In genomic region chr10:129867780-129868179, GRCh38 we compare ENCODE assay signal across 26 cellular contexts.
"Had no signal": no experiment of that assay in that cellular context is flagged by ENCODE, and none has a peak within 500 bp of the region (broad histone marks: within the 10 kb centered on the region; RNA-seq: fewer than 3 reads in every experiment).

No MANE protein-coding gene starts in this region.

- H3K27ac Mint-ChIP-seq: memory B cell; naive thymus-derived CD4-positive, alpha-beta T cell; natural killer cell treated with Interleukin-12 subunit alpha and Interleukin-12 subunit beta and Interleukin-15 and Interleukin-18, amount 100 ng/mL, for 72 hours; stimulated activated memory B cell treated with anti-CD40 and anti-IgM and Interleukin-4, amounts not matched to agents 10 μg/mL and 1 μg/mL and 100 μg/mL, for 72 hours; stimulated activated naive CD8-positive, alpha-beta T cell treated with anti-CD3 and anti-CD28 coated beads, Interleukin-15, amount 100 ng/mL, for 72 hours; type B pancreatic cell had no signal

- H3K27me3 ChIP-seq: hepatocyte, tibial nerve, uterus had no signal

- H3K9me3 ChIP-seq: left ventricle myocardium inferior, mucosa of descending colon, pancreas, prostate gland, tibial nerve, uterus had no signal

- ATAC-seq: mucosa of descending colon; naive thymus-derived CD4-positive, alpha-beta T cell; natural killer cell treated with Interleukin-12 subunit alpha and Interleukin-12 subunit beta and Interleukin-15 and Interleukin-18, amount 100 ng/mL, for 72 hours; pancreas; right cardiac atrium; stimulated activated memory B cell treated with anti-CD40 and anti-IgM and Interleukin-4, amounts not matched to agents 10 μg/mL and 1 μg/mL and 100 μg/mL, for 72 hours; stimulated activated naive CD8-positive, alpha-beta T cell treated with anti-CD3 and anti-CD28 coated beads, Interleukin-15, amount 100 ng/mL, for 72 hours had no signal

- H3K27ac ChIP-seq: hepatocyte, left ventricle myocardium inferior, pancreas, prostate gland, tibial nerve, uterus had no signal

- H3K9me3 Mint-ChIP-seq: memory B cell; naive thymus-derived CD4-positive, alpha-beta T cell; natural killer cell treated with Interleukin-12 subunit alpha and Interleukin-12 subunit beta and Interleukin-15 and Interleukin-18, amount 100 ng/mL, for 72 hours; stimulated activated memory B cell treated with anti-CD40 and anti-IgM and Interleukin-4, amounts not matched to agents 10 μg/mL and 1 μg/mL and 100 μg/mL, for 72 hours; stimulated activated naive CD8-positive, alpha-beta T cell treated with anti-CD3 and anti-CD28 coated beads, Interleukin-15, amount 100 ng/mL, for 72 hours had no signal

- H3K4me3 ChIP-seq: hepatocyte, left ventricle myocardium inferior, mucosa of descending colon, pancreas, prostate gland, smooth muscle cell, tibial nerve, uterus had no signal

- H3K4me1 ChIP-seq: pancreas, prostate gland, uterus had no signal

- H3K27me3 Mint-ChIP-seq: memory B cell; stimulated activated naive CD8-positive, alpha-beta T cell treated with anti-CD3 and anti-CD28 coated beads, Interleukin-15, amount 100 ng/mL, for 72 hours had no signal

- DNase-seq: islet precursor cell; left ventricle myocardium inferior; midbrain; mucosa of descending colon; naive thymus-derived CD4-positive, alpha-beta T cell; nucleus accumbens; posterior cingulate gyrus; retina; right cardiac atrium; stimulated activated CD4-positive, alpha-beta T cell treated with anti-CD3 and anti-CD28 coated beads, Interleukin-1b, Interleukin-23, amount 100 ng/mL, for 48 hours; stimulated activated CD4-positive, alpha-beta T cell treated with anti-CD3 and anti-CD28 coated beads, Interleukin-2, amount 100 ng/mL, for 48 hours; stimulated activated CD4-positive, alpha-beta T cell treated with anti-CD3 and anti-CD28 coated beads, Interleukin-4, amount 100 ng/mL, for 4 hours; stimulated activated CD8-positive, alpha-beta memory T cell treated with anti-CD3 and anti-CD28 coated beads, Interleukin-4, amount 100 ng/mL, for 48 hours; stimulated activated naive CD4-positive, alpha-beta T cell treated with Interleukin-2 at 50 U/mL for 16 hours; stimulated activated naive CD8-positive, alpha-beta T cell treated with anti-CD3 and anti-CD28 coated beads, Interleukin-15, amount 100 ng/mL, for 72 hours; substantia nigra; uterus had no signal

- H3K36me3 ChIP-seq: pancreas, prostate gland, uterus had no signal

- H3K4me1 Mint-ChIP-seq: memory B cell had no signal

- H3K36me3 Mint-ChIP-seq: memory B cell; naive thymus-derived CD4-positive, alpha-beta T cell; natural killer cell treated with Interleukin-12 subunit alpha and Interleukin-12 subunit beta and Interleukin-15 and Interleukin-18, amount 100 ng/mL, for 72 hours; stimulated activated memory B cell treated with anti-CD40 and anti-IgM and Interleukin-4, amounts not matched to agents 10 μg/mL and 1 μg/mL and 100 μg/mL, for 72 hours had no signal

- H3K4me3 Mint-ChIP-seq: memory B cell; naive thymus-derived CD4-positive, alpha-beta T cell; natural killer cell treated with Interleukin-12 subunit alpha and Interleukin-12 subunit beta and Interleukin-15 and Interleukin-18, amount 100 ng/mL, for 72 hours; stimulated activated memory B cell treated with anti-CD40 and anti-IgM and Interleukin-4, amounts not matched to agents 10 μg/mL and 1 μg/mL and 100 μg/mL, for 72 hours; stimulated activated naive CD8-positive, alpha-beta T cell treated with anti-CD3 and anti-CD28 coated beads, Interleukin-15, amount 100 ng/mL, for 72 hours; type B pancreatic cell had no signal
